In genomic region chr2:121090088-121090715, GRCh38 we compare ENCODE assay signal across 24 cellular contexts.
"Had no signal": no experiment of that assay in that cellular context is flagged by ENCODE, and none has a peak within 500 bp of the region (broad histone marks: within the 10 kb centered on the region; RNA-seq: fewer than 3 reads in every experiment).

No MANE protein-coding gene starts in this region.

- H3K4me1 ChIP-seq: adrenal gland had no signal

- H3K27me3 Mint-ChIP-seq: activated CD4-positive, alpha-beta T cell treated with anti-CD3 and anti-CD28 coated beads for 36 hours had no signal

- DNase-seq: activated CD4-positive, alpha-beta memory T cell treated with anti-CD3 and anti-CD28 coated beads, Interleukin-2, amount 10 ng/mL, durations not matched to agents 7 days and 5 days; activated CD4-positive, alpha-beta T cell treated with anti-CD3 and anti-CD28 coated beads for 36 hours; activated CD4-positive, alpha-beta T cell treated with anti-CD3 and anti-CD28 coated beads, Interleukin-2, amount 50 U/mL, for 1 hour; activated naive CD4-positive, alpha-beta T cell treated with anti-CD3 and anti-CD28 coated beads, Interleukin-2, amount 50 U/mL, for 16 hours; activated naive CD8-positive, alpha-beta T cell treated with anti-CD3 and anti-CD28 coated beads, Interleukin-2, amount 10 ng/mL, durations not matched to agents 7 days and 5 days; activated T-cell treated with anti-CD3 and anti-CD28 coated beads, Interleukin-2, amount 50 U/mL, for 72 hours; adrenal gland; anterior cingulate cortex; cerebellar nuclear complex; Kasumi-1; NCI-H1105 treated with DMSO at 0.1 percent for 48 hours; NCI-H1436 treated with DMSO at 0.1 percent for 48 hours; NCI-H187; NCI-H2171; NCI-H345; NCI-H510A; NCI-H526 treated with DMSO at 0.1 percent for 48 hours; PC-3; SIG-M5; T-cell; T-helper 2 cell; WERI-Rb-1 had no signal

- ATAC-seq: activated CD4-positive, alpha-beta T cell treated with anti-CD3 and anti-CD28 coated beads for 36 hours; activated T-cell treated with anti-CD3 and anti-CD28 coated beads, Interleukin-2, amount 50 U/mL, for 72 hours; PC-3; T-cell had no signal

- H3K27me3 ChIP-seq: adrenal gland had no signal

- H3K4me1 Mint-ChIP-seq: activated CD4-positive, alpha-beta memory T cell treated with anti-CD3 and anti-CD28 coated beads, Interleukin-2, amount 10 ng/mL, durations not matched to agents 7 days and 5 days; activated CD4-positive, alpha-beta T cell treated with anti-CD3 and anti-CD28 coated beads for 36 hours; activated naive CD8-positive, alpha-beta T cell treated with anti-CD3 and anti-CD28 coated beads, Interleukin-2, amount 10 ng/mL, durations not matched to agents 7 days and 5 days; T-cell had no signal

- H3K9me3 ChIP-seq: adrenal gland had no signal

- H3K4me3 ChIP-seq: adrenal gland, SK-N-MC had no signal

- H3K36me3 Mint-ChIP-seq: activated naive CD8-positive, alpha-beta T cell treated with anti-CD3 and anti-CD28 coated beads, Interleukin-2, amount 10 ng/mL, durations not matched to agents 7 days and 5 days; T-cell had no signal

- H3K27ac ChIP-seq: adrenal gland, SK-N-MC, WERI-Rb-1 had no signal

- H3K27ac Mint-ChIP-seq: activated CD4-positive, alpha-beta memory T cell treated with anti-CD3 and anti-CD28 coated beads, Interleukin-2, amount 10 ng/mL, durations not matched to agents 7 days and 5 days; activated CD4-positive, alpha-beta T cell treated with anti-CD3 and anti-CD28 coated beads for 36 hours; activated naive CD8-positive, alpha-beta T cell treated with anti-CD3 and anti-CD28 coated beads, Interleukin-2, amount 10 ng/mL, durations not matched to agents 7 days and 5 days; activated T-cell treated with anti-CD3 and anti-CD28 coated beads, Interleukin-2, amount 50 U/mL, for 72 hours; activated T-helper 2 cell treated with anti-CD3 and anti-CD28 coated beads, Interferon-gamma antibody, Interleukin-2, Interleukin-4, amounts not matched to agents 10 μg/mL and 5 μg/mL and 100 μg/mL, durations not matched to agents 14 hours and 24 hours and 36 hours; T-cell had no signal

- H3K36me3 ChIP-seq: adrenal gland, WERI-Rb-1 had no signal

- H3K4me3 Mint-ChIP-seq: activated CD4-positive, alpha-beta memory T cell treated with anti-CD3 and anti-CD28 coated beads, Interleukin-2, amount 10 ng/mL, durations not matched to agents 7 days and 5 days; activated CD4-positive, alpha-beta T cell treated with anti-CD3 and anti-CD28 coated beads for 36 hours; activated naive CD8-positive, alpha-beta T cell treated with anti-CD3 and anti-CD28 coated beads, Interleukin-2, amount 10 ng/mL, durations not matched to agents 7 days and 5 days; activated T-cell treated with anti-CD3 and anti-CD28 coated beads, Interleukin-2, amount 50 U/mL, for 72 hours; T-cell had no signal

- H3K9me3 Mint-ChIP-seq: activated CD4-positive, alpha-beta memory T cell treated with anti-CD3 and anti-CD28 coated beads, Interleukin-2, amount 10 ng/mL, durations not matched to agents 7 days and 5 days; activated naive CD8-positive, alpha-beta T cell treated with anti-CD3 and anti-CD28 coated beads, Interleukin-2, amount 10 ng/mL, durations not matched to agents 7 days and 5 days; activated T-cell treated with anti-CD3 and anti-CD28 coated beads, Interleukin-2, amount 50 U/mL, for 72 hours; activated T-helper 2 cell treated with anti-CD3 and anti-CD28 coated beads, Interferon-gamma antibody, Interleukin-2, Interleukin-4, amounts not matched to agents 10 μg/mL and 5 μg/mL and 100 μg/mL, durations not matched to agents 14 hours and 24 hours and 36 hours; T-cell had no signal
